ENCODE assay signal across 8 cellular contexts in the genomic region with DNA sequence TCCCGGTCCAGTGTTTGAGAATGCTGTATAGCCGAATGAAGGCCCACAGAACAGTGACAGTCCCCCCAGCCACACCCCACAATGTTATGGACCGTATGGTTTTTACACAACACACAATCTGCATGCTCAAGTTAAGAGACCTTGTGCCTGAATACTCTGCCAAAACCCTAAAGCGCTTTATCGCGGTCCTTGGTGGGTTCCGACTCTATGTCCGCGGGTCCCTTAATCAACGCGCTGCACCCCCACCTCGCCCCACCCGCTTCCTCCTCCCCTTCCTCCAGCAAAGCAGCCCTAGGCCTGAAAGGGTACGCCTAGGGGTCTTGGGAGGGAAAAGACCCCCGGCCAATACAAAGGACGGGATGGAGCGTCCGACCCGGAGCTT. TPM values are rescaled to one million over a fixed set of nuclear protein-coding genes. Genes with fewer than 3 reads are reported as not detected.
DNase-seq lines count a peak whose midpoint lies in the region; ATAC-seq and TF ChIP-seq lines count a peak whose summit lies in the region.

No MANE protein-coding gene starts in this region.

- peaks cover 13 to 19% of the 10 kb centered on the region in 2 donors for H3K36me3 Mint-ChIP-seq in stimulated activated naive B cell treated with anti-CD40 and anti-IgM and Interleukin-4, amounts not matched to agents 10 μg/mL and 1 μg/mL and 100 μg/mL, for 72 hours

- peak overlapping the region; percentile 96 for H3K9ac ChIP-seq in mesenchymal stem cell (ENCODE audit: low read length)

- peaks cover 1% of the 10 kb centered on the region for H3K4me1 ChIP-seq in mesenchymal stem cell (ENCODE audit: control insufficient read depth, insufficient read depth, low read depth, low read length)

- DNase-seq in Right ventricle myocardium inferior (ENCODE audit: missing footprints) (no peak), cardiac septum (ENCODE audit: low spot score) (no peak), dorsolateral prefrontal cortex (peak in 3 of 10 donors; percentile 9 to 48 (median 19)), mesenchymal stem cell (no peak)
- DNase-seq in stimulated activated naive B cell treated with anti-CD40 and anti-IgM and Interleukin-4, amounts not matched to agents 10 μg/mL and 1 μg/mL and 100 μg/mL, for 72 hours, result no peak

- no peaks in the 10 kb centered on the region for H3K9me3 Mint-ChIP-seq in stimulated activated naive B cell treated with anti-CD40 and anti-IgM and Interleukin-4, amounts not matched to agents 10 μg/mL and 1 μg/mL and 100 μg/mL, for 72 hours

- TF ChIP-seq CTCF in VCaP (conservative IDR thresholded peaks at IDR 0.05) (no peak), dorsolateral prefrontal cortex (IDR thresholded peaks at IDR 0.05 in 54 of 56, conservative IDR thresholded peaks at IDR 0.05 in 2 of 56; ENCODE audit: low read depth in 1 of 56, partially characterized antibody in 56 of 56) (no peak)

- H3K9me3 ChIP-seq in mesenchymal stem cell (ENCODE audit: control insufficient read depth, low read length), result no peaks in the 10 kb centered on the region

- WGBS in mesenchymal stem cell, result under 1% methylated on average over 17 of the region's 19 CpGs

- H2AFZ ChIP-seq in mesenchymal stem cell (ENCODE audit: low read depth, low read length), result no peak overlapping the region

- peak overlapping the region; percentile 66 for H4K91ac ChIP-seq in mesenchymal stem cell (ENCODE audit: low read length)

- H3K27me3 ChIP-seq in dorsolateral prefrontal cortex (no peaks in the 10 kb centered on the region), mesenchymal stem cell (ENCODE audit: control insufficient read depth in 1 of 2, insufficient read depth in 1 of 2, low read length in 2 of 2) (no peaks in the 10 kb centered on the region)

- H3K79me1 ChIP-seq in mesenchymal stem cell (replicated peaks; ENCODE audit: low read length, poor library complexity, severe bottlenecking), result peaks cover under 1% of the 10 kb centered on the region

- H2BK120ac ChIP-seq in mesenchymal stem cell (ENCODE audit: low read depth, low read length), result peak overlapping the region; percentile 81

- H3K4me1 Mint-ChIP-seq in stimulated activated naive B cell treated with anti-CD40 and anti-IgM and Interleukin-4, amounts not matched to agents 10 μg/mL and 1 μg/mL and 100 μg/mL, for 72 hours, result peaks cover 16 to 32% of the 10 kb centered on the region in 2 donors

- H3K27ac ChIP-seq in VCaP, result peak overlapping the region; percentile 87
- peak overlapping the region in 51 of 59 donors; percentile 45 to 95 (median 87) for H3K27ac ChIP-seq in dorsolateral prefrontal cortex
- H3K27ac ChIP-seq in mesenchymal stem cell (ENCODE audit: low read length, poor library complexity, severe bottlenecking), result peak overlapping the region; percentile 21

- intact Hi-C loops in Right ventricle myocardium inferior (cut with DNase I) (no loop called here), cardiac septum (cut with DNase I) (no loop called here), dorsolateral prefrontal cortex (cut with DNase I) (loop anchor here in 1 of 2 donors (5.0 kb wide), 1 partner anchor 117 kb away; no protein-coding TSS in a partner anchor)

- no peak overlapping the region for H2BK15ac ChIP-seq in mesenchymal stem cell (ENCODE audit: low read depth, poor library complexity, severe bottlenecking)

- peak overlapping the region; percentile 29 to 50 for H3K23ac ChIP-seq in mesenchymal stem cell (ENCODE audit: low read length in 2 of 2)

- no peak overlapping the region for H2BK12ac ChIP-seq in mesenchymal stem cell (ENCODE audit: low read length in 2 of 2)

- peak overlapping the region; percentile 77 to 99 for H3K18ac ChIP-seq in mesenchymal stem cell (ENCODE audit: low read depth in 1 of 2, low read length in 2 of 2)

- H3K27ac Mint-ChIP-seq in stimulated activated naive B cell treated with anti-CD40 and anti-IgM and Interleukin-4, amounts not matched to agents 10 μg/mL and 1 μg/mL and 100 μg/mL, for 72 hours, result peak overlapping the region; percentile 93

- H3K14ac ChIP-seq in mesenchymal stem cell (ENCODE audit: low read length in 2 of 2), result peak overlapping the region in 1 of 2 experiments; percentile 2

- H2BK5ac ChIP-seq in mesenchymal stem cell (ENCODE audit: low read depth, low read length, poor library complexity, severe bottlenecking), result peak overlapping the region; percentile 58

- ATAC-seq in Right ventricle myocardium inferior, result peak; percentile 48
- peak; percentile 13 for ATAC-seq in HG03439 (IDR thresholded peaks at IDR 0.05; ENCODE audit: unreplicated experiment)
- peak; percentile 44 to 56 for ATAC-seq in stimulated activated naive B cell treated with anti-CD40 and anti-IgM and Interleukin-4, amounts not matched to agents 10 μg/mL and 1 μg/mL and 100 μg/mL, for 72 hours (replicated peaks)
- ATAC-seq in HG02970 (IDR thresholded peaks at IDR 0.05; ENCODE audit: low FRiP score, unreplicated experiment), result no peak

- H3K4me2 ChIP-seq in mesenchymal stem cell (ENCODE audit: low read length, poor library complexity, severe bottlenecking), result peak overlapping the region; percentile 67

- peak overlapping the region; percentile 72 for H4K8ac ChIP-seq in mesenchymal stem cell (ENCODE audit: low read length)

- H3K36me3 ChIP-seq in mesenchymal stem cell (ENCODE audit: control insufficient read depth in 1 of 2, insufficient read depth in 2 of 2, low read depth in 1 of 2, low read length in 2 of 2), result peaks cover 0 to 57% of the 10 kb centered on the region in 2 experiments

- no peaks in the 10 kb centered on the region for H3K27me3 Mint-ChIP-seq in stimulated activated naive B cell treated with anti-CD40 and anti-IgM and Interleukin-4, amounts not matched to agents 10 μg/mL and 1 μg/mL and 100 μg/mL, for 72 hours

- H2AK5ac ChIP-seq in mesenchymal stem cell (ENCODE audit: low read length, severe bottlenecking), result peak overlapping the region; percentile 80

- H3K4me3 ChIP-seq in dorsolateral prefrontal cortex (peak overlapping the region; percentile 55 to 89 (median 79)), mesenchymal stem cell (ENCODE audit: insufficient read depth in 1 of 2, low read depth in 1 of 2, low read length in 2 of 2) (peak overlapping the region; percentile 91 to 93)

- H3K4ac ChIP-seq in mesenchymal stem cell (ENCODE audit: low read depth in 1 of 2, low read length in 2 of 2), result peak overlapping the region; percentile 47 to 99

- peak overlapping the region; percentile 93 to 99 for H3K4me3 Mint-ChIP-seq in stimulated activated naive B cell treated with anti-CD40 and anti-IgM and Interleukin-4, amounts not matched to agents 10 μg/mL and 1 μg/mL and 100 μg/mL, for 72 hours

RNA-seq across cellular contexts. Expression of a gene that starts 0.4 kb away (rescaled TPM):
- total RNA-seq in Right ventricle myocardium inferior (42.1 TPM), cardiac septum (61.4 TPM), dorsolateral prefrontal cortex (10 to 100 TPM; 37.4 to 62.0 (median 47.8) TPM)
- 124 TPM for polyA plus RNA-seq in mesenchymal stem cell (2013, experiment 1 of 2)
- 130 TPM for polyA plus RNA-seq in mesenchymal stem cell (2013, experiment 2 of 2)

RNA-seq across cellular contexts. Expression of a gene that starts 21.0 kb away (rescaled TPM):
- total RNA-seq in Right ventricle myocardium inferior (117 TPM), cardiac septum (136 TPM), dorsolateral prefrontal cortex (100 to 1,000 TPM in 48 of 120 experiments, 10 to 100 TPM in 72; 58.7 to 127 (median 94.6) TPM)
- 239 TPM for polyA plus RNA-seq in mesenchymal stem cell (2013, experiment 1 of 2)
- 247 TPM for polyA plus RNA-seq in mesenchymal stem cell (2013, experiment 2 of 2)

Comparison
In these comparisons a context has a peak if more than half of its experiments do, and no peak if none do; other contexts are left out.
1. H3K27ac ChIP-seq: peak in every context shown above with its lines; median percentile 87 in VCaP; 87 in dorsolateral prefrontal cortex; 21 in mesenchymal stem cell.